2 cellular contexts compared by ENCODE assay signal in genomic region chr16:14779368-14779877, GRCh38. TPM values are rescaled to one million over a fixed set of nuclear protein-coding genes. Genes with fewer than 3 reads are reported as not detected.
"Had no signal": no experiment of that assay in that cellular context is flagged by ENCODE, and none has a peak within 500 bp of the region (broad histone marks: within the 10 kb centered on the region; RNA-seq: fewer than 3 reads in every experiment).

No MANE protein-coding gene starts in this region.

RNA-seq across cellular contexts. Expression of gene NPIPA2, which starts 37.1 kb away (rescaled TPM):
- total RNA-seq: HT-29 had no signal
- polyA plus RNA-seq: IgD-negative memory B cell had no signal
